In genomic region chr20:35768731-35769664, GRCh38 we compare ENCODE assay signal across 8 cellular contexts. TPM values are rescaled to one million over a fixed set of nuclear protein-coding genes. Genes with fewer than 3 reads are reported as not detected.
A peak's percentile ranks its signal among the peaks of the same experiment; 100 is the strongest.
DNase-seq lines count a peak whose midpoint lies in the region; ATAC-seq and TF ChIP-seq lines count a peak whose summit lies in the region.

No MANE protein-coding gene starts in this region.

- no peak for ATAC-seq in GM21619 (IDR thresholded peaks at IDR 0.05; ENCODE audit: unreplicated experiment)

- no peak for TF ChIP-seq CTCF in esophagus muscularis mucosa (IDR thresholded peaks at IDR 0.05)

- no peak overlapping the region for H3K4me3 ChIP-seq in esophagus muscularis mucosa
- peak overlapping the region in 1 of 2 donors; percentile 0 for H3K4me3 ChIP-seq in mucosa of rectum (ENCODE audit: low read length in 2 of 2)

- no peaks in the 10 kb centered on the region for H3K27me3 Mint-ChIP-seq in stimulated activated naive CD8-positive, alpha-beta T cell treated with anti-CD3 and anti-CD28 coated beads, Interleukin-15, Interleukin-2, amounts not matched to agents 100 ng/mL and 50 ng/mL, for 24 hours

- H3K36me3 Mint-ChIP-seq in stimulated activated naive CD8-positive, alpha-beta T cell treated with anti-CD3 and anti-CD28 coated beads, Interleukin-15, Interleukin-2, amounts not matched to agents 100 ng/mL and 50 ng/mL, for 24 hours (ENCODE audit: low read depth), result peaks cover 6% of the 10 kb centered on the region

- peak; percentile 37 for TF ChIP-seq POLR2A in esophagus muscularis mucosa (IDR thresholded peaks at IDR 0.05; ENCODE audit: low read depth)

- intact Hi-C loops in esophagus muscularis mucosa (cut with DNase I), result no loop called here

- DNase-seq in activated T-cell treated with anti-CD3 and anti-CD28 coated beads for 24 hours (ENCODE audit: low read depth) (peak; percentile 22), activated T-cell treated with anti-CD3 and anti-CD28 coated beads for 4 hours (no peak), NCI-H446 (lab: John Stamatoyannopoulos, UW) (peak; percentile 74 to 93), esophagus muscularis mucosa (ENCODE audit: extremely low spot score) (peak; percentile 99)
- peak; percentile 30 for DNase-seq in activated CD8-positive, alpha-beta memory T cell treated with anti-CD3 and anti-CD28 coated beads, Interleukin-2, amount 50 U/mL, for 4 hours

- H3K27ac ChIP-seq in esophagus muscularis mucosa (replicated peaks in 1 of 4) (peak overlapping the region; percentile 84 to 95 (median 92)), mucosa of rectum (ENCODE audit: low read depth in 2 of 2, low read length in 2 of 2) (peak overlapping the region; percentile 78 to 86)

- H3K36me3 ChIP-seq in esophagus muscularis mucosa (peaks cover 0 to under 1% (median 0%) of the 10 kb centered on the region in 4 donors), mucosa of rectum (ENCODE audit: control insufficient read depth in 2 of 2, insufficient read depth in 2 of 2, low read length in 2 of 2) (no peaks in the 10 kb centered on the region)

- 58% methylated on average over 5 of the region's 5 CpGs for WGBS in esophagus muscularis mucosa

- H3K27me3 ChIP-seq in esophagus muscularis mucosa (no peaks in the 10 kb centered on the region), mucosa of rectum (ENCODE audit: control insufficient read depth in 2 of 2, insufficient read depth in 2 of 2, low read length in 2 of 2) (no peaks in the 10 kb centered on the region)

- TF ChIP-seq EP300 in esophagus muscularis mucosa (IDR thresholded peaks at IDR 0.05), result no peak

- H3K27ac Mint-ChIP-seq in stimulated activated naive CD8-positive, alpha-beta T cell treated with anti-CD3 and anti-CD28 coated beads, Interleukin-15, Interleukin-2, amounts not matched to agents 100 ng/mL and 50 ng/mL, for 24 hours, result peak overlapping the region; percentile 99

- peak overlapping the region; percentile 2 to 43 for H3K9ac ChIP-seq in mucosa of rectum (ENCODE audit: low read depth in 1 of 2, low read length in 2 of 2)

- H3K4me1 Mint-ChIP-seq in stimulated activated naive CD8-positive, alpha-beta T cell treated with anti-CD3 and anti-CD28 coated beads, Interleukin-15, Interleukin-2, amounts not matched to agents 100 ng/mL and 50 ng/mL, for 24 hours (ENCODE audit: low read depth), result peaks cover 59% of the 10 kb centered on the region

- H3K4me3 Mint-ChIP-seq in stimulated activated naive CD8-positive, alpha-beta T cell treated with anti-CD3 and anti-CD28 coated beads, Interleukin-15, Interleukin-2, amounts not matched to agents 100 ng/mL and 50 ng/mL, for 24 hours, result peak overlapping the region; percentile 79

- H3K9me3 Mint-ChIP-seq in stimulated activated naive CD8-positive, alpha-beta T cell treated with anti-CD3 and anti-CD28 coated beads, Interleukin-15, Interleukin-2, amounts not matched to agents 100 ng/mL and 50 ng/mL, for 24 hours, result peaks cover 7% of the 10 kb centered on the region

- peaks cover 48 to 61% (median 54%) of the 10 kb centered on the region in 4 donors for H3K4me1 ChIP-seq in esophagus muscularis mucosa
- peaks cover 27 to 34% of the 10 kb centered on the region in 2 donors for H3K4me1 ChIP-seq in mucosa of rectum (ENCODE audit: control insufficient read depth in 2 of 2, insufficient read depth in 2 of 2, low read length in 2 of 2)

- no peaks in the 10 kb centered on the region for H3K9me3 ChIP-seq in esophagus muscularis mucosa
- no peaks in the 10 kb centered on the region for H3K9me3 ChIP-seq in mucosa of rectum (ENCODE audit: control insufficient read depth in 2 of 2, low read length in 2 of 2)

RNA-seq across cellular contexts. Expression of gene PHF20, which starts 2.8 kb away (rescaled TPM):
- 10 to 100 TPM; 45.9 to 62.2 (median 48.0) TPM for total RNA-seq in esophagus muscularis mucosa

RNA-seq across cellular contexts. Expression of gene RBM39, which starts 26.9 kb away (rescaled TPM):
- 100 to 1,000 TPM; 143 to 272 (median 165) TPM for total RNA-seq in esophagus muscularis mucosa
